12 cellular contexts compared by ENCODE assay signal in the genomic region with DNA sequence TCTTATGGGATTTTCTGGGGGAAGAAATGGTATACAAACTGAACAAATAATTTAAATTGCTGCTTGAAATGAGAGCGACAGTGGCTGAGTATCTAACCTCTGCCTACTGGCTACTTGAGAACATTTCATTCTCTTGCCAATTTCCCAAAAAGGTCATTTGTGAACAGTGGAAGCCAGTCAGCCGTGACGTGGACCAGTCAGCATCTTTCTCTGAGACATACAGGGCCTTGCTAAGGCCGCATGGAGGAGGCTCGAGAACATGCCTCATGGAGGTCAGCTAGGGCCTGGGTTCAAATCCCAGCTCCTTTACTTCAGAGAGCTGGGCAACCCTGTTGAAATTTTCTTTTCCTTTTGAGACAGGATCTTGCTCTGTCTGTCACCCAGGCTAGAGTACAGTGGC. TPM values are rescaled to one million over a fixed set of nuclear protein-coding genes. Genes with fewer than 3 reads are reported as not detected.
DNase-seq lines count a peak whose midpoint lies in the region; ATAC-seq, FAIRE-seq and TF ChIP-seq lines count a peak whose summit lies in the region.
"Had no signal": no experiment of that assay in that cellular context is flagged by ENCODE, and none has a peak within 500 bp of the region (broad histone marks: within the 10 kb centered on the region; RNA-seq: fewer than 3 reads in every experiment).

No MANE protein-coding gene starts in this region.

- 64% methylated on average over 5 of the region's 5 CpGs for WGBS in right cardiac atrium
- WGBS in heart right ventricle, 2 donors = 81 to 85% methylated on average over 5 of the region's 5 CpGs
- 0% methylated on average over 5 of the region's 5 CpGs for WGBS in GM12878 (ENCODE audit: insufficient coverage, insufficient replicate concordance, low lambda C conversion rate, missing lambda C conversion rate)
- WGBS in mesenchymal stem cell = 99% methylated on average over 5 of the region's 5 CpGs

- H4K91ac ChIP-seq in mesenchymal stem cell (ENCODE audit: low read length) = no peak overlapping the region

- peaks cover 48% of the 10 kb centered on the region for H3K36me3 Mint-ChIP-seq in WTC11

- RAD21 ChIA-PET in GM12878 (lab: Charles Lee; ENCODE audit: unreplicated experiment) = no interaction called here

- in situ Hi-C loops in GM12878 (cut with MboI) = no loop called here
- in situ Hi-C loops in HAP-1 (cut with MboI; ENCODE audit: low sequenced_read_pairs) = no loop called here

- H3K18ac ChIP-seq in mesenchymal stem cell (ENCODE audit: low read depth in 1 of 2, low read length in 2 of 2) = no peak overlapping the region

- no peaks in the 10 kb centered on the region for H3K9me3 Mint-ChIP-seq in WTC11
- H3K9me3 Mint-ChIP-seq: brain, mesothelial cell of epicardium had no signal

- H2AK5ac ChIP-seq in mesenchymal stem cell (ENCODE audit: low read length, severe bottlenecking) = no peak overlapping the region

- BruUV-seq in GM12878 (replicated peaks; lab: Mats Ljungman, UMichigan) = no TSS peak

- H2BK12ac ChIP-seq in mesenchymal stem cell (ENCODE audit: low read length in 2 of 2) = no peak overlapping the region

- H3K79me2 ChIP-seq in GM12878 (ENCODE audit: control insufficient read depth, insufficient read depth, low read length) = peaks cover 40% of the 10 kb centered on the region

- no peak for TF ChIP-seq POLR2A in GM12878 (IDR thresholded peaks at IDR 0.05; ENCODE audit: low read depth, low read length)
- TF ChIP-seq POLR2A in GM12891 (IDR thresholded peaks at IDR 0.05; ENCODE audit: low read depth, low read length) = no peak

- POLR2A ChIA-PET in GM12878 (lab: Charles Lee) (interaction anchor here (0.6 kb wide), 1 partner anchor 155 kb away, joined by 3 read pairs; no protein-coding TSS in a partner anchor), WTC11 (lab: Charles Lee) (no interaction called here)

- H2AFZ ChIP-seq in GM12878 (ENCODE audit: control insufficient read depth, low read depth, low read length) (no peak overlapping the region), mesenchymal stem cell (ENCODE audit: low read depth, low read length) (no peak overlapping the region)

- H3K4ac ChIP-seq in mesenchymal stem cell (ENCODE audit: low read depth in 1 of 2, low read length in 2 of 2) = no peak overlapping the region

- intact Hi-C loops in right cardiac atrium (cut with DNase I) (no loop called here), heart right ventricle (cut with DNase I) (no loop called here), GM12878 (cut with micrococcal nuclease; ENCODE audit: unreplicated experiment) (no loop called here)

- CTCF ChIA-PET in GM12878 (lab: Yijun Ruan, JAX) = interaction anchor here (0.6 to 3.6 kb wide), 4 partner anchors 13 to 116 kb away, joined by 3 to 19 read pairs (median 4); no protein-coding TSS in a partner anchor
- CTCF ChIA-PET in WTC11 (lab: Charles Lee) = interaction anchor here (1.0 to 1.1 kb wide), 2 partner anchors 14 to 117 kb away, joined by 6 read pairs; no protein-coding TSS in a partner anchor

- H3K14ac ChIP-seq in mesenchymal stem cell (ENCODE audit: low read length in 2 of 2) = no peak overlapping the region

- DNase-seq in right cardiac atrium (peak in 1 of 3 donors; percentile 64), heart right ventricle (no peak), GM12878 (ENCODE audit: low read depth, low spot score) (no peak), mesenchymal stem cell (no peak), WTC11 (ENCODE audit: low spot score) (no peak), DMS153 treated with DMSO at 0.1 percent for 48 hours (lab: John Stamatoyannopoulos, UW; ENCODE audit: unreplicated experiment) (no peak), HAP-1 (ENCODE audit: low spot score in 2 of 2) (no peak), GM12891 (ENCODE audit: insufficient read length, low spot score) (no peak)
- DNase-seq: NCI-H2081 treated with DMSO at 0.1 percent for 48 hours had no signal

- no peak overlapping the region for H2BK120ac ChIP-seq in mesenchymal stem cell (ENCODE audit: low read depth, low read length)

- H4K8ac ChIP-seq in mesenchymal stem cell (ENCODE audit: low read length) = no peak overlapping the region

- no peak overlapping the region for H2BK15ac ChIP-seq in mesenchymal stem cell (ENCODE audit: low read depth, poor library complexity, severe bottlenecking)

- H3K9ac ChIP-seq in GM12878 (ENCODE audit: control insufficient read depth, insufficient read depth, low read length) (peak overlapping the region; percentile 57; the same call in 1 of the 2 replicates), mesenchymal stem cell (ENCODE audit: low read length) (peak overlapping the region; percentile 5)

- peaks cover 23% of the 10 kb centered on the region for H3K4me1 ChIP-seq in right cardiac atrium (ENCODE audit: control insufficient read depth, insufficient read depth, low read length)
- peaks cover 16 to 44% (median 42%) of the 10 kb centered on the region in 9 donors for H3K4me1 ChIP-seq in heart right ventricle
- peaks cover 28% of the 10 kb centered on the region for H3K4me1 ChIP-seq in GM12878 (ENCODE audit: control insufficient read depth, insufficient read depth, low read length)
- peaks cover 29% of the 10 kb centered on the region for H3K4me1 ChIP-seq in mesenchymal stem cell (ENCODE audit: control insufficient read depth, insufficient read depth, low read depth, low read length)
- H3K4me1 ChIP-seq in HAP-1 = no peaks in the 10 kb centered on the region

- H3K9me3 ChIP-seq in right cardiac atrium (ENCODE audit: control insufficient read depth, low read length) (no peaks in the 10 kb centered on the region), heart right ventricle (no peaks in the 10 kb centered on the region), GM12878 (replicated peaks; ENCODE audit: control insufficient read depth, insufficient read depth, low read length) (no peaks in the 10 kb centered on the region), mesenchymal stem cell (ENCODE audit: control insufficient read depth, low read length) (no peaks in the 10 kb centered on the region), HAP-1 (no peaks in the 10 kb centered on the region)
- H3K9me3 ChIP-seq: gastroesophageal sphincter had no signal

- FAIRE-seq in GM12878 (lab: Jason Lieb, UNC) (no peak), GM12891 (lab: Jason Lieb, UNC) (no peak)

- peaks cover 28% of the 10 kb centered on the region for H3K4me1 Mint-ChIP-seq in WTC11

- no peak overlapping the region for H3K4me3 Mint-ChIP-seq in WTC11
- H3K4me3 Mint-ChIP-seq: brain, mesothelial cell of epicardium had no signal

- H3K27ac ChIP-seq in right cardiac atrium (ENCODE audit: low read length) (peak overlapping the region; percentile 57), heart right ventricle (peak overlapping the region in 2 of 10 donors; percentile 32 to 82), GM12878 (ENCODE audit: control insufficient read depth, insufficient read depth) (peak overlapping the region; percentile 85), mesenchymal stem cell (ENCODE audit: low read length, poor library complexity, severe bottlenecking) (no peak overlapping the region)

- TF ChIP-seq CTCF in heart right ventricle (IDR thresholded peaks at IDR 0.05) = no peak
- no peak for TF ChIP-seq CTCF in GM12878 (IDR thresholded peaks at IDR 0.05 in 2 of 3, conservative IDR thresholded peaks at IDR 0.05 in 1 of 3; ENCODE audit: control insufficient read depth in 2 of 3, extremely low read depth in 1 of 3, insufficient read depth in 1 of 3, low read depth in 3 of 3, low read length in 3 of 3)
- no peak for TF ChIP-seq CTCF in WTC11 (IDR thresholded peaks at IDR 0.05)

- H3K36me3 ChIP-seq in heart right ventricle (peaks cover 0 to 67% (median 45%) of the 10 kb centered on the region in 9 donors), GM12878 (ENCODE audit: control insufficient read depth in 2 of 2, insufficient read depth in 2 of 2, low read length in 1 of 2) (peaks cover 27 to 39% of the 10 kb centered on the region in 2 experiments), mesenchymal stem cell (ENCODE audit: control insufficient read depth in 1 of 2, insufficient read depth in 2 of 2, low read depth in 1 of 2, low read length in 2 of 2) (peaks cover 43 to 71% of the 10 kb centered on the region in 2 experiments), HAP-1 (replicated peaks) (peaks cover 15% of the 10 kb centered on the region)

- no peaks in the 10 kb centered on the region for H3K27me3 Mint-ChIP-seq in WTC11 (ENCODE audit: low read depth)
- H3K27me3 Mint-ChIP-seq: brain had no signal

- no peak for TF ChIP-seq EP300 in GM12878 (IDR thresholded peaks at IDR 0.05; ENCODE audit: borderline replicate concordance in 1 of 2, control insufficient read depth in 1 of 2, low read depth in 2 of 2, low read length in 2 of 2)

- H3K27me3 ChIP-seq in right cardiac atrium (ENCODE audit: control insufficient read depth, insufficient read depth) (no peaks in the 10 kb centered on the region), heart right ventricle (no peaks in the 10 kb centered on the region), GM12878 (replicated peaks in 1 of 2; ENCODE audit: control insufficient read depth in 2 of 2, insufficient read depth in 2 of 2, low read length in 1 of 2) (no peaks in the 10 kb centered on the region), mesenchymal stem cell (ENCODE audit: control insufficient read depth in 1 of 2, insufficient read depth in 1 of 2, low read length in 2 of 2) (no peaks in the 10 kb centered on the region), HAP-1 (ENCODE audit: low read depth) (no peaks in the 10 kb centered on the region)
- H3K27me3 ChIP-seq: gastroesophageal sphincter had no signal

- H2BK5ac ChIP-seq in mesenchymal stem cell (ENCODE audit: low read depth, low read length, poor library complexity, severe bottlenecking) = no peak overlapping the region

- H4K20me1 ChIP-seq in GM12878 (ENCODE audit: control insufficient read depth, insufficient read depth) = no peaks in the 10 kb centered on the region

- H3K23ac ChIP-seq in mesenchymal stem cell (ENCODE audit: low read length in 2 of 2) = no peak overlapping the region

- no peak overlapping the region for H3K27ac Mint-ChIP-seq in WTC11

- SMC1A ChIA-PET in GM12878 (lab: Charles Lee; ENCODE audit: uncharacterized antibody, unreplicated experiment) = interaction anchor here (1.0 to 1.3 kb wide), 3 partner anchors 11 to 73 kb away, joined by 3 to 4 read pairs (median 3); a partner anchor contains a TSS

- H3K4me3 ChIP-seq in right cardiac atrium (ENCODE audit: low read length) = no peak overlapping the region
- H3K4me3 ChIP-seq in heart right ventricle = no peak overlapping the region
- H3K4me3 ChIP-seq in GM12878 = 0 out of 2 replicates have a peak overlapping the region, but pooled peaks have one; percentile 15
- H3K4me3 ChIP-seq in mesenchymal stem cell (ENCODE audit: insufficient read depth in 1 of 2, low read depth in 1 of 2, low read length in 2 of 2) = no peak overlapping the region
- no peak overlapping the region for H3K4me3 ChIP-seq in HAP-1
- H3K4me3 ChIP-seq: gastroesophageal sphincter had no signal

- peaks cover 58% of the 10 kb centered on the region for H3K79me1 ChIP-seq in mesenchymal stem cell (replicated peaks; ENCODE audit: low read length, poor library complexity, severe bottlenecking)

- TF ChIP-seq RAD21 in GM12878 (IDR thresholded peaks at IDR 0.05; ENCODE audit: insufficient read depth, low read depth, low read length) = no peak

- H3K4me2 ChIP-seq in GM12878 (ENCODE audit: control insufficient read depth, insufficient read depth) (peak overlapping the region; percentile 79), mesenchymal stem cell (ENCODE audit: low read length, poor library complexity, severe bottlenecking) (no peak overlapping the region)

- ATAC-seq in right cardiac atrium = no peak
- ATAC-seq in heart right ventricle = no peak
- ATAC-seq in GM12878 = no peak
- no peak for ATAC-seq in WTC11
- ATAC-seq: gastroesophageal sphincter had no signal

RNA-seq across cellular contexts. Expression of a gene that starts 20.3 kb away (rescaled TPM):
- total RNA-seq in right cardiac atrium (10 to 100 TPM; 25.6 to 27.7 (median 26.8) TPM), heart right ventricle (10 to 100 TPM; 19.5 to 32.8 (median 26.1) TPM), GM12878 (2014; rRNA removed) (16.3 and 19.0 TPM in 2 replicates), GM12878 (2014; rRNA removed; fragmentation: Illumina TruSeq; extraction: Trizol) (16.8 and 17.2 TPM in 2 replicates), GM12878 (2021) (78.1 and 86.3 TPM in 2 replicates), WTC11 (2021) (67.2 to 75.5 TPM (median 73.2 TPM) in 3 replicates)
- polyA plus RNA-seq in right cardiac atrium (12.4 TPM), heart right ventricle (10 to 100 TPM in 1 of 2 donors, 1 to 10 TPM in 1; 4.5 to 13.8 TPM), GM12878 (2011; rRNA removed) (5.1 TPM in 2 replicates), GM12878 (2014; fragmentation: Illumina TruSeq; extraction: Trizol) (29.8 and 38.8 TPM in 2 replicates), GM12878 (2014; fragmentation: Nextera tagmentation; extraction: Ambion mirVana) (1 to 10 TPM; 5.8 to 9.3 TPM), GM12878 (2014; rRNA removed) (18.4 and 23.0 TPM in 2 replicates), GM12878 (2016; fragmentation: Nextera tagmentation; extraction: Ambion mirVana) (10 to 100 TPM; 12.9 to 13.8 TPM)
- total RNA-seq in GM12878 (2013; cell fraction: nucleolus; rRNA removed) = 24.4 and 25.1 TPM in 2 replicates
- 12.3 TPM for polyA plus RNA-seq in GM12878 (2011; ENCODE audit: low read depth)
- 3.9 and 4.1 TPM in 2 replicates for polyA plus RNA-seq in GM12878 (2011; cell fraction: cytosol; rRNA removed)
- polyA plus RNA-seq in GM12878 (2011; cell fraction: nucleus; rRNA removed) = 14.1 and 21.0 TPM in 2 replicates
- 18.5 and 26.0 TPM in 2 replicates for polyA plus RNA-seq in GM12878 (2012)
- 9.9 and 12.6 TPM in 2 replicates for polyA minus RNA-seq in GM12878 (2011; rRNA and poly(A)+ RNA removed)
- 10.0 and 13.8 TPM in 2 replicates for polyA minus RNA-seq in GM12878 (2011; cell fraction: cytosol; rRNA and poly(A)+ RNA removed)
- 5.4 and 9.7 TPM in 2 replicates for polyA minus RNA-seq in GM12878 (2011; cell fraction: nucleus; rRNA and poly(A)+ RNA removed)
- 12.6 TPM for polyA plus RNA-seq in mesenchymal stem cell (2013, experiment 1 of 2)
- polyA plus RNA-seq in mesenchymal stem cell (2013, experiment 2 of 2) = 12.7 TPM
- 14.9 TPM for polyA plus RNA-seq in GM12891 (2012; ENCODE audit: low read depth, missing spikeins)

RNA-seq across cellular contexts. Expression of a gene that starts 37.4 kb away (rescaled TPM):
- 10 to 100 TPM; 49.1 to 57.0 (median 53.5) TPM for total RNA-seq in right cardiac atrium
- 34.0 TPM for polyA plus RNA-seq in right cardiac atrium
- 10 to 100 TPM; 32.5 to 53.3 (median 45.5) TPM for total RNA-seq in heart right ventricle
- polyA plus RNA-seq in heart right ventricle = 10 to 100 TPM; 11.9 to 60.2 TPM
- 53.9 and 56.9 TPM in 2 replicates for total RNA-seq in GM12878 (2013; cell fraction: nucleolus; rRNA removed)
- total RNA-seq in GM12878 (2014; rRNA removed) = 136 and 148 TPM in 2 replicates
- total RNA-seq in GM12878 (2014; rRNA removed; fragmentation: Illumina TruSeq; extraction: Trizol) = 141 and 150 TPM in 2 replicates
- 143 and 146 TPM in 2 replicates for total RNA-seq in GM12878 (2021)
- 73.1 TPM for polyA plus RNA-seq in GM12878 (2011; ENCODE audit: low read depth)
- polyA plus RNA-seq in GM12878 (2011; rRNA removed) = 136 and 184 TPM in 2 replicates
- 131 and 137 TPM in 2 replicates for polyA plus RNA-seq in GM12878 (2011; cell fraction: cytosol; rRNA removed)
- 56.9 and 73.1 TPM in 2 replicates for polyA plus RNA-seq in GM12878 (2011; cell fraction: nucleus; rRNA removed)
- polyA plus RNA-seq in GM12878 (2012) = 81.5 and 82.4 TPM in 2 replicates
- 191 and 244 TPM in 2 replicates for polyA plus RNA-seq in GM12878 (2014; fragmentation: Illumina TruSeq; extraction: Trizol)
- 10 to 100 TPM; 62.0 to 90.0 TPM for polyA plus RNA-seq in GM12878 (2014; fragmentation: Nextera tagmentation; extraction: Ambion mirVana)
- 167 and 180 TPM in 2 replicates for polyA plus RNA-seq in GM12878 (2014; rRNA removed)
- 100 to 1,000 TPM; 230 to 246 TPM for polyA plus RNA-seq in GM12878 (2016; fragmentation: Nextera tagmentation; extraction: Ambion mirVana)
- polyA minus RNA-seq in GM12878 (2011; rRNA and poly(A)+ RNA removed) = 63.4 and 92.7 TPM in 2 replicates
- polyA minus RNA-seq in GM12878 (2011; cell fraction: cytosol; rRNA and poly(A)+ RNA removed) = 24.5 and 33.5 TPM in 2 replicates
- polyA minus RNA-seq in GM12878 (2011; cell fraction: nucleus; rRNA and poly(A)+ RNA removed) = 8.8 and 14.9 TPM in 2 replicates
- 133 TPM for polyA plus RNA-seq in mesenchymal stem cell (2013, experiment 1 of 2)
- 135 TPM for polyA plus RNA-seq in mesenchymal stem cell (2013, experiment 2 of 2)
- total RNA-seq in WTC11 (2021) = 215 to 224 TPM (median 221 TPM) in 3 replicates
- polyA plus RNA-seq in GM12891 (2012; ENCODE audit: low read depth, missing spikeins) = 99.4 TPM

RNA-seq across cellular contexts. Expression of a gene that starts 44.8 kb away (rescaled TPM):
- total RNA-seq in right cardiac atrium (10 to 100 TPM; 33.9 to 40.9 (median 36.2) TPM), heart right ventricle (10 to 100 TPM; 17.9 to 34.1 (median 23.7) TPM), GM12878 (2014; rRNA removed) (77.3 and 83.3 TPM in 2 replicates), GM12878 (2014; rRNA removed; fragmentation: Illumina TruSeq; extraction: Trizol) (2.0 and 2.4 TPM in 2 replicates), GM12878 (2021) (61.8 and 63.4 TPM in 2 replicates), WTC11 (2021) (86.2 to 90.3 TPM (median 87.8 TPM) in 3 replicates)
- polyA plus RNA-seq in right cardiac atrium (16.2 TPM), heart right ventricle (10 to 100 TPM; 15.4 to 83.8 TPM), GM12878 (2011; rRNA removed) (4.2 and 15.2 TPM in 2 replicates), GM12878 (2014; fragmentation: Illumina TruSeq; extraction: Trizol) (0.21 TPM in 1 of 2 replicates, not detected in the other), GM12878 (2014; fragmentation: Nextera tagmentation; extraction: Ambion mirVana) (under 1 TPM in 1 of 2 experiments, not detected in 1; 0.71 TPM), GM12878 (2014; rRNA removed) (78.5 and 94.8 TPM in 2 replicates), GM12878 (2016; fragmentation: Nextera tagmentation; extraction: Ambion mirVana) (100 to 1,000 TPM; 138 to 147 TPM)
- total RNA-seq in GM12878 (2013; cell fraction: nucleolus; rRNA removed) = 1.7 and 2.8 TPM in 2 replicates
- polyA plus RNA-seq in GM12878 (2011; ENCODE audit: low read depth) = 3.7 TPM
- 47.8 and 76.9 TPM in 2 replicates for polyA plus RNA-seq in GM12878 (2011; cell fraction: cytosol; rRNA removed)
- 28.3 and 29.1 TPM in 2 replicates for polyA plus RNA-seq in GM12878 (2011; cell fraction: nucleus; rRNA removed)
- 27.5 and 29.0 TPM in 2 replicates for polyA plus RNA-seq in GM12878 (2012)
- polyA minus RNA-seq in GM12878 (2011; rRNA and poly(A)+ RNA removed) = 2.4 and 3.6 TPM in 2 replicates
- 8.8 and 9.9 TPM in 2 replicates for polyA minus RNA-seq in GM12878 (2011; cell fraction: cytosol; rRNA and poly(A)+ RNA removed)
- 4.5 and 10.5 TPM in 2 replicates for polyA minus RNA-seq in GM12878 (2011; cell fraction: nucleus; rRNA and poly(A)+ RNA removed)
- 28.2 TPM for polyA plus RNA-seq in mesenchymal stem cell (2013, experiment 1 of 2)
- 28.5 TPM for polyA plus RNA-seq in mesenchymal stem cell (2013, experiment 2 of 2)
- polyA plus RNA-seq in GM12891 (2012; ENCODE audit: low read depth, missing spikeins) = 12.8 TPM
